8 cellular contexts compared by ENCODE assay signal in genomic region chr4:83454626-83455025, GRCh38. TPM values are rescaled to one million over a fixed set of nuclear protein-coding genes. Genes with fewer than 3 reads are reported as not detected.
A peak's percentile ranks its signal among the peaks of the same experiment; 100 is the strongest.
DNase-seq lines count a peak whose midpoint lies in the region; ATAC-seq and TF ChIP-seq lines count a peak whose summit lies in the region.

No MANE protein-coding gene starts in this region.

- H3F3A ChIP-seq in GM23248 (ENCODE audit: insufficient read depth) = peaks cover 3% of the 10 kb centered on the region; the same call in 1 of the 2 replicates

- TF ChIP-seq CTCF in fibroblast of villous mesenchyme (IDR thresholded peaks at IDR 0.05; ENCODE audit: insufficient read depth, low read depth, low read length) (no peak), prostate gland (IDR thresholded peaks at IDR 0.05) (no peak)

- H3K27me3 ChIP-seq in GM23248 (replicated peaks; ENCODE audit: insufficient read depth) (no peaks in the 10 kb centered on the region), prostate gland (replicated peaks; ENCODE audit: insufficient read depth) (no peaks in the 10 kb centered on the region)

- H2AFZ ChIP-seq in GM23248 = peak overlapping the region; percentile 98

- peaks cover 26% of the 10 kb centered on the region for H3K4me1 Mint-ChIP-seq in T-helper 17 cell

- peaks cover 6% of the 10 kb centered on the region for H3K36me3 Mint-ChIP-seq in T-helper 17 cell (ENCODE audit: low read depth)

- no peaks in the 10 kb centered on the region for H3K9me3 ChIP-seq in GM23248 (ENCODE audit: low read depth)
- H3K9me3 ChIP-seq in T-helper 17 cell (ENCODE audit: control insufficient read depth, low read length, poor library complexity, severe bottlenecking) = no peaks in the 10 kb centered on the region
- H3K9me3 ChIP-seq in prostate gland = no peaks in the 10 kb centered on the region

- TF ChIP-seq POLR2A in prostate gland (IDR thresholded peaks at IDR 0.05) = no peak

- ATAC-seq in T-helper 17 cell (no peak), HG03442 (IDR thresholded peaks at IDR 0.05; ENCODE audit: unreplicated experiment) (no peak), HG03196 (IDR thresholded peaks at IDR 0.05; ENCODE audit: unreplicated experiment) (no peak)

- no peaks in the 10 kb centered on the region for H4K20me1 ChIP-seq in GM23248 (ENCODE audit: insufficient read depth)

- in situ Hi-C loops in GM23248 (cut with MboI) = no loop called here

- peak overlapping the region; percentile 99 for H3K9ac ChIP-seq in GM23248

- H3K4me3 Mint-ChIP-seq in T-helper 17 cell = peak overlapping the region; percentile 99

- no peaks in the 10 kb centered on the region for H3K9me2 ChIP-seq in GM23248 (ENCODE audit: insufficient read depth)

- peaks cover 21% of the 10 kb centered on the region for H3K36me3 ChIP-seq in GM23248 (ENCODE audit: low read depth)
- H3K36me3 ChIP-seq in prostate gland = no peaks in the 10 kb centered on the region

- peak overlapping the region; percentile 98 for H3K27ac ChIP-seq in GM23248
- H3K27ac ChIP-seq in prostate gland = peak overlapping the region; percentile 96 to 98

- H3K4me2 ChIP-seq in GM23248 (ENCODE audit: unreplicated experiment) = peak overlapping the region; percentile 99

- intact Hi-C loops in prostate gland (cut with DNase I) = loop anchor here (2.0 to 5.0 kb wide), 3 partner anchors 170 to 992 kb away; partner anchors contain the start of genes COQ2 and LIN54

- 73 to 75% methylated on average over 7 of the region's 7 CpGs for WGBS in GM23248 (ENCODE audit: low coverage in 1 of 2, low lambda C conversion rate in 2 of 2, missing lambda C conversion rate in 2 of 2), 2 experiments
- WGBS in prostate gland = 45% methylated on average over 7 of the region's 7 CpGs

- H3K27me3 Mint-ChIP-seq in T-helper 17 cell = no peaks in the 10 kb centered on the region

- H3K27ac Mint-ChIP-seq in T-helper 17 cell = peak overlapping the region; percentile 100

- H3K4me3 ChIP-seq in GM23248 (peak overlapping the region; percentile 99), fibroblast of villous mesenchyme (ENCODE audit: low read depth, low read length) (peak overlapping the region; percentile 91), prostate gland (peak overlapping the region; percentile 72 to 86)

- peaks cover 18% of the 10 kb centered on the region; the same call in 1 of the 2 replicates for H3K4me1 ChIP-seq in GM23248 (ENCODE audit: insufficient read depth)
- H3K4me1 ChIP-seq in prostate gland (replicated peaks) = no peaks in the 10 kb centered on the region

- peaks cover 65% of the 10 kb centered on the region for H3K79me2 ChIP-seq in GM23248 (ENCODE audit: insufficient read depth)

- DNase-seq in GM23248 (no peak), T-helper 17 cell (no peak), fibroblast of villous mesenchyme (ENCODE audit: low read depth) (peak; percentile 35), prostate gland (ENCODE audit: low spot score) (no peak), NCI-H187 treated with DMSO at 0.1 percent for 48 hours (lab: John Stamatoyannopoulos, UW) (no peak), GF-D8 (lab: John Stamatoyannopoulos, UW) (no peak)

RNA-seq across cellular contexts. Expression of gene HELQ, which starts 1.0 kb away (rescaled TPM):
- 6.6 and 7.2 TPM in 2 replicates for total RNA-seq in GM23248 (2014; rRNA removed; shearing (Covaris generic))
- polyA plus RNA-seq in GM23248 (2016; fragmentation: Nextera tagmentation; extraction: Ambion mirVana) = 10.0 and 10.2 TPM in 2 replicates
- total RNA-seq in T-helper 17 cell (10 to 100 TPM; 28.9 to 38.4 TPM), fibroblast of villous mesenchyme (11.6 and 16.8 TPM in 2 replicates), prostate gland (10 to 100 TPM; 15.5 to 20.9 TPM)

RNA-seq across cellular contexts. Expression of gene MRPS18C, which starts 1.2 kb away (rescaled TPM):
- total RNA-seq in GM23248 (2014; rRNA removed; shearing (Covaris generic)) = 11.9 and 15.8 TPM in 2 replicates
- polyA plus RNA-seq in GM23248 (2016; fragmentation: Nextera tagmentation; extraction: Ambion mirVana) = 106 and 109 TPM in 2 replicates
- total RNA-seq in T-helper 17 cell = 10 to 100 TPM; 15.6 to 17.6 TPM
- total RNA-seq in fibroblast of villous mesenchyme = 20.3 and 22.2 TPM in 2 replicates
- 10 to 100 TPM; 12.2 to 30.8 TPM for total RNA-seq in prostate gland

RNA-seq across cellular contexts. Expression of gene ABRAXAS1, which starts 30.3 kb away (rescaled TPM):
- total RNA-seq in GM23248 (2014; rRNA removed; shearing (Covaris generic)) = 13.2 and 15.6 TPM in 2 replicates
- 5.8 TPM in 2 replicates for polyA plus RNA-seq in GM23248 (2016; fragmentation: Nextera tagmentation; extraction: Ambion mirVana)
- total RNA-seq in T-helper 17 cell (10 to 100 TPM; 16.6 to 17.6 TPM), fibroblast of villous mesenchyme (9.0 and 14.2 TPM in 2 replicates), prostate gland (10 to 100 TPM; 11.6 to 13.1 TPM)
